In the genomic region with DNA sequence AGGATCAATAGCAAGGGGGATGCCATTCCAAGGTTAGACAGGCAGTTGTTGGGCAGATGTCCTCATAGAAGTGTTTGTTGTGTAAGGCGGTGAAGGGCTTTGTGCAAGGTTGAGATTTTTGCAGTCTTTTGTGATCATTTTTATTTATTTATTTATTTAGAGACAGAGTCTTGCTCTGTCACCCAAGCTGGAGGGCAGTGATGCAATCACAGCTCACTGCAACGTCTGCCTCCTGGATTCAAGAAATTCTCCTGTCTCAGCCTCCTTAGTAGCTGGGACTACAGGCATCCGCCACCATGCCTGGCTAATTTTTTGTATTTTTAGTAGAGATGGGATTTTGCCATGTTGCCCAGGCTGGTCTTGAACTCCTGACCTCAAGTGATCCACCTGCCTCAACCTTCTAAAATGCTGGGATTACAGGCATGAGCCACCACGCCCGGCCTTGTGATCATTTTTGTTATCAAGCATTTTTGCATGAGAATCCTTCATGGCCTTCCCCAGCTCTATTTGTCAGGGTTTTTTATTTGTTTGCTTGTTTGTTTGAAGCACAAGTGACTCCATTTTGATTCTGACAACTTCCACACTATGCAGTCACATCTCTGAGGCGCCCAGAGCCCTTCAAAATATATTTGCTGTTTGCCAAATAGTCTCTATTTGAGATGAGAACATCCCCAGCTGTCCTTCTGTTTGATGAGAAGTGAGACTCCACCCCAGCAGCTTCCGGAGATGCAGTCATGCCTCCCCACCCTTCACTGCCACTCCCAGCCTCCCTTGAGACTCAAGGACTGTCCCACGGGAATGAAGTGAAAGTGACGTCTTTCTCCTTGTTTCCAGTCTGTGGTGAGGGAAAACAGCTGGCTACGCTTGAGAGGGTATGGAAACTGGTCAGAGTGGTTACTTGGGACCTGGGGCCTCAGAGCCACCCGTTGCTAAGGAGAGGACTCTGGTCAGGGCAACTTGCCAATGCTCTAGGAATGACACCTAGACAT, we compare ENCODE assay signal across 8 cellular contexts. TPM values are rescaled to one million over a fixed set of nuclear protein-coding genes. Genes with fewer than 3 reads are reported as not detected.
DNase-seq lines count a peak whose midpoint lies in the region; ATAC-seq and TF ChIP-seq lines count a peak whose summit lies in the region.

No MANE protein-coding gene starts in this region.

- H3K9me2 ChIP-seq in hepatocyte (replicated peaks; ENCODE audit: insufficient read depth) = no peaks in the 10 kb centered on the region

- no peak overlapping the region for H2BK120ac ChIP-seq in neuronal stem cell (ENCODE audit: low read depth, low read length)

- no peaks in the 10 kb centered on the region for H3K27me3 Mint-ChIP-seq in CD4-positive, alpha-beta memory T cell

- no peak overlapping the region for H3K4me3 ChIP-seq in CD4-positive, alpha-beta memory T cell (ENCODE audit: low read length in 2 of 2)
- H3K4me3 ChIP-seq in hepatocyte = no peak overlapping the region
- no peak overlapping the region for H3K4me3 ChIP-seq in neuronal stem cell (ENCODE audit: low read length in 2 of 2)

- H3K4me2 ChIP-seq in hepatocyte (no peak overlapping the region), neuronal stem cell (ENCODE audit: insufficient read depth, low read length, poor library complexity, severe bottlenecking) (no peak overlapping the region)

- no peak for DNase-seq in CD4-positive, alpha-beta memory T cell
- peak; percentile 76 for DNase-seq in SW480 (ENCODE audit: low spot score)
- DNase-seq in hepatocyte (ENCODE audit: low spot score) = peak; percentile 16
- DNase-seq in neuronal stem cell (ENCODE audit: low spot score) = no peak
- no peak for DNase-seq in GF-D8 (lab: John Stamatoyannopoulos, UW)

- no peak overlapping the region for H4K91ac ChIP-seq in neuronal stem cell (ENCODE audit: low read depth, low read length, poor library complexity)

- H4K8ac ChIP-seq in neuronal stem cell (ENCODE audit: low read depth, low read length) = no peak overlapping the region

- no peaks in the 10 kb centered on the region for H3K27me3 ChIP-seq in CD4-positive, alpha-beta memory T cell (ENCODE audit: insufficient read depth, low read length)
- H3K27me3 ChIP-seq in hepatocyte (no peaks in the 10 kb centered on the region), neuronal stem cell (ENCODE audit: control insufficient read depth in 3 of 3, insufficient read depth in 3 of 3, low read depth in 1 of 3, low read length in 3 of 3) (no peaks in the 10 kb centered on the region)

- H3K27ac ChIP-seq in CD4-positive, alpha-beta memory T cell (ENCODE audit: low read depth, low read length) = no peak overlapping the region
- H3K27ac ChIP-seq in hepatocyte (peak overlapping the region; percentile 23), neuronal stem cell (replicated peaks; ENCODE audit: low read length) (no peak overlapping the region)

- H2BK5ac ChIP-seq in neuronal stem cell (ENCODE audit: low read length) = no peak overlapping the region

- POLR2A ChIA-PET in CD4-positive, alpha-beta memory T cell (lab: Charles Lee; ENCODE audit: partially characterized antibody) = no interaction called here

- H2AFZ ChIP-seq in hepatocyte = no peak overlapping the region
- H2AFZ ChIP-seq in neuronal stem cell (ENCODE audit: low read length) = no peak overlapping the region

- TF ChIP-seq CTCF in hepatocyte (IDR thresholded peaks at IDR 0.05; ENCODE audit: poor library complexity) = no peak

- H3K79me1 ChIP-seq in neuronal stem cell (ENCODE audit: low read depth, low read length) = no peaks in the 10 kb centered on the region

- H3K4me3 Mint-ChIP-seq in CD4-positive, alpha-beta memory T cell = no peak overlapping the region

- CTCF ChIA-PET in CD4-positive, alpha-beta memory T cell (lab: Charles Lee; ENCODE audit: partially characterized antibody) = interaction anchor here (0.9 to 1.5 kb wide), 4 partner anchors 67 to 501 kb away, joined by 3 to 8 read pairs (median 4); no protein-coding TSS in a partner anchor

- intact Hi-C loops in CD4-positive, alpha-beta memory T cell (cut with micrococcal nuclease) = no loop called here

- H3K36me3 Mint-ChIP-seq in CD4-positive, alpha-beta memory T cell = peaks cover 20 to 33% of the 10 kb centered on the region in 2 donors

- H3K4me1 Mint-ChIP-seq in CD4-positive, alpha-beta memory T cell = peaks cover 5 to 9% (median 7%) of the 10 kb centered on the region in 4 donors

- H2BK15ac ChIP-seq in neuronal stem cell (ENCODE audit: low read length) = no peak overlapping the region

- H3K9ac ChIP-seq in neuronal stem cell (ENCODE audit: low read depth, low read length, poor library complexity) = no peak overlapping the region

- no peak overlapping the region for H3K4ac ChIP-seq in neuronal stem cell (ENCODE audit: low read length)

- H3K23ac ChIP-seq in neuronal stem cell (ENCODE audit: low read depth, low read length, poor library complexity) = no peak overlapping the region

- WGBS in hepatocyte (ENCODE audit: low lambda C conversion rate, missing lambda C conversion rate) = 83% methylated on average over 11 of the region's 11 CpGs
- WGBS in neuronal stem cell (ENCODE audit: extremely low coverage in 2 of 2, insufficient read length in 2 of 2, insufficient replicate concordance in 1 of 2), 2 donors = no CpG with 5 or more reads among the region's 11 CpGs

- H2BK12ac ChIP-seq in neuronal stem cell (ENCODE audit: low read length) = no peak overlapping the region

- no peak overlapping the region for H2AK5ac ChIP-seq in neuronal stem cell (ENCODE audit: low read depth, low read length)

- peak; percentile 63 for ATAC-seq in GM19455 (IDR thresholded peaks at IDR 0.05; ENCODE audit: unreplicated experiment)
- ATAC-seq in HG03571 (IDR thresholded peaks at IDR 0.05; ENCODE audit: unreplicated experiment) = peak; percentile 74
- ATAC-seq in HG03520 (IDR thresholded peaks at IDR 0.05; ENCODE audit: unreplicated experiment) = no peak

- H3K4me1 ChIP-seq in CD4-positive, alpha-beta memory T cell (ENCODE audit: insufficient read depth, low read length) = no peaks in the 10 kb centered on the region
- H3K4me1 ChIP-seq in hepatocyte (ENCODE audit: insufficient read depth) (no peaks in the 10 kb centered on the region), neuronal stem cell (ENCODE audit: control insufficient read depth in 2 of 2, insufficient read depth in 1 of 2, low read depth in 1 of 2, low read length in 2 of 2) (no peaks in the 10 kb centered on the region)

- H3K9me3 Mint-ChIP-seq in CD4-positive, alpha-beta memory T cell = no peaks in the 10 kb centered on the region

- H3K18ac ChIP-seq in neuronal stem cell (ENCODE audit: low read length) = no peak overlapping the region

- no peaks in the 10 kb centered on the region for H3K9me3 ChIP-seq in CD4-positive, alpha-beta memory T cell (ENCODE audit: control insufficient read depth in 1 of 2, low read length in 2 of 2)
- H3K9me3 ChIP-seq in hepatocyte (ENCODE audit: low read depth) (no peaks in the 10 kb centered on the region), neuronal stem cell (replicated peaks in 1 of 2; ENCODE audit: control insufficient read depth in 2 of 2, insufficient read depth in 1 of 2, low read depth in 1 of 2, low read length in 2 of 2) (no peaks in the 10 kb centered on the region)

- H3K36me3 ChIP-seq in CD4-positive, alpha-beta memory T cell (ENCODE audit: insufficient read depth, low read length) = peaks cover 16% of the 10 kb centered on the region
- H3K36me3 ChIP-seq in hepatocyte (replicated peaks; ENCODE audit: insufficient read depth, low read depth) = no peaks in the 10 kb centered on the region
- H3K36me3 ChIP-seq in neuronal stem cell (replicated peaks in 1 of 2; ENCODE audit: control insufficient read depth in 2 of 2, insufficient read depth in 2 of 2, low read length in 2 of 2) = peaks cover 5 to 21% of the 10 kb centered on the region in 2 donors

- peak overlapping the region in 4 of 7 donors; percentile 14 to 53 (median 30) for H3K27ac Mint-ChIP-seq in CD4-positive, alpha-beta memory T cell

- no peak overlapping the region for H3K14ac ChIP-seq in neuronal stem cell (ENCODE audit: low read length)

- H4K20me1 ChIP-seq in hepatocyte (ENCODE audit: insufficient read depth, poor library complexity, severe bottlenecking) = no peaks in the 10 kb centered on the region

- H3K79me2 ChIP-seq in hepatocyte = no peaks in the 10 kb centered on the region

RNA-seq across cellular contexts. Expression of gene TMEM50B, which starts 38.0 kb away (rescaled TPM):
- total RNA-seq in CD4-positive, alpha-beta memory T cell = 100 to 1,000 TPM; 110 to 112 TPM
- 10 to 100 TPM; 49.2 to 66.5 TPM for polyA plus RNA-seq in CD4-positive, alpha-beta memory T cell
- 67.5 and 88.0 TPM in 2 replicates for total RNA-seq in hepatocyte
- 73.1 and 80.9 TPM in 2 replicates for polyA plus RNA-seq in hepatocyte
- 10.9 TPM for polyA plus RNA-seq in neuronal stem cell (2013, experiment 1 of 2)
- 10.7 TPM for polyA plus RNA-seq in neuronal stem cell (2013, experiment 2 of 2)

RNA-seq across cellular contexts. Expression of gene IFNGR2, which starts 38.6 kb away (rescaled TPM):
- total RNA-seq in CD4-positive, alpha-beta memory T cell = 10 to 100 TPM; 20.7 to 22.9 TPM
- polyA plus RNA-seq in CD4-positive, alpha-beta memory T cell = 10 to 100 TPM in 1 of 2 donors, 1 to 10 TPM in 1; 8.7 to 24.3 TPM
- total RNA-seq in hepatocyte = 53.4 and 66.8 TPM in 2 replicates
- 60.2 and 66.7 TPM in 2 replicates for polyA plus RNA-seq in hepatocyte
- polyA plus RNA-seq in neuronal stem cell (2013, experiment 1 of 2) = 70.2 TPM
- 68.9 TPM for polyA plus RNA-seq in neuronal stem cell (2013, experiment 2 of 2)

RNA-seq across cellular contexts. Expression of gene DNAJC28, which starts 49.7 kb away (rescaled TPM):
- total RNA-seq in CD4-positive, alpha-beta memory T cell = 1 to 10 TPM; 1.3 to 1.6 TPM
- polyA plus RNA-seq in CD4-positive, alpha-beta memory T cell = under 1 TPM; 0.56 to 0.98 TPM
- 3.8 and 5.8 TPM in 2 replicates for total RNA-seq in hepatocyte
- polyA plus RNA-seq in hepatocyte = 1.2 and 2.0 TPM in 2 replicates
- polyA plus RNA-seq in neuronal stem cell (2013, experiment 1 of 2) = 2.7 TPM
- polyA plus RNA-seq in neuronal stem cell (2013, experiment 2 of 2) = 3.0 TPM

Comparison
In these comparisons a context has a peak if more than half of its experiments do, and no peak if none do; other contexts are left out.
1. DNase-seq: peak in SW480 (single experiment) and hepatocyte (single experiment); none in CD4-positive, alpha-beta memory T cell (0 of 5), neuronal stem cell (single experiment) and GF-D8 (single experiment).